In genomic region chr6:14889698-14890593, GRCh38 we compare ENCODE assay signal across 21 cellular contexts.
DNase-seq lines count a peak whose midpoint lies in the region; ATAC-seq, FAIRE-seq and TF ChIP-seq lines count a peak whose summit lies in the region.
"Had no signal": no experiment of that assay in that cellular context is flagged by ENCODE, and none has a peak within 500 bp of the region (broad histone marks: within the 10 kb centered on the region; RNA-seq: fewer than 3 reads in every experiment).

No MANE protein-coding gene starts in this region.

- H2AFZ ChIP-seq in H1 (ENCODE audit: low read length), result no peak overlapping the region

- H3K4ac ChIP-seq in H1 (replicated peaks; ENCODE audit: insufficient read length, low read depth, low read length), result no peak overlapping the region

- no peak overlapping the region for H4K8ac ChIP-seq in H1 (ENCODE audit: extremely low read depth, insufficient read depth, low read length)

- H2BK20ac ChIP-seq in H1 (ENCODE audit: low read length), result no peak overlapping the region; the same call in 1 of the 2 replicates

- TF ChIP-seq CTCF in H1 (IDR thresholded peaks at IDR 0.05; ENCODE audit: control extremely low read depth in 1 of 3, insufficient read depth in 1 of 3, low read depth in 1 of 3, low read length in 3 of 3) (no peak), gastrocnemius medialis (IDR thresholded peaks at IDR 0.05 in 4 of 5, conservative IDR thresholded peaks at IDR 0.05 in 1 of 5) (no peak), coronary artery (IDR thresholded peaks at IDR 0.05) (no peak)

- ATAC-seq in gastrocnemius medialis (no peak), HG03457 (IDR thresholded peaks at IDR 0.05; ENCODE audit: unreplicated experiment) (no peak)

- intact Hi-C loops in gastrocnemius medialis (cut with DNase I; ENCODE audit: low total_unique reads), result loop anchor here (5.0 to 10.0 kb wide), 2 partner anchors 545 to 607 kb away; no protein-coding TSS in a partner anchor

- POLR2A ChIA-PET in HEK293T (lab: Yijun Ruan, JAX) (no interaction called here), H1 (lab: Charles Lee; ENCODE audit: partially characterized antibody) (interaction anchor here (0.6 to 1.2 kb wide), 2 partner anchors 13 to 276 kb away, joined by 3 to 4 read pairs; no protein-coding TSS in a partner anchor)

- 93% methylated on average over 17 of the region's 17 CpGs; no CpG with 5 or more reads in 1 of the 2 experiments for WGBS in H1 (ENCODE audit: extremely low coverage in 1 of 2, insufficient coverage in 1 of 2, insufficient read length in 1 of 2, insufficient replicate concordance in 2 of 2, low coverage in 1 of 2, low lambda C conversion rate in 2 of 2, missing lambda C conversion rate in 1 of 2), 2 experiments

- peaks cover 0 to 3% (median 1%) of the 10 kb centered on the region in 4 experiments; a peak in 1 of 8 replicates for H3K36me3 ChIP-seq in H1 (ENCODE audit: control insufficient read depth in 2 of 4, insufficient read depth in 4 of 4, low read length in 3 of 4)
- no peaks in the 10 kb centered on the region for H3K36me3 ChIP-seq in gastrocnemius medialis
- H3K36me3 ChIP-seq: SJSA1, spleen, thoracic aorta had no signal

- no peak for TF ChIP-seq POLR2A in H1 (IDR thresholded peaks at IDR 0.05; ENCODE audit: control extremely low read depth in 1 of 2, low read depth in 2 of 2, low read length in 2 of 2)
- no peak for TF ChIP-seq POLR2A in gastrocnemius medialis (IDR thresholded peaks at IDR 0.05)

- TF ChIP-seq EP300 in H1 (IDR thresholded peaks at IDR 0.05; ENCODE audit: borderline replicate concordance in 1 of 2, low read depth in 2 of 2, low read length in 2 of 2), result no peak

- no peaks in the 10 kb centered on the region for H3K23me2 ChIP-seq in H1 (ENCODE audit: low read depth, low read length)

- H3K18ac ChIP-seq in H1 (ENCODE audit: extremely low read depth, low read length), result no peak overlapping the region

- peaks cover 14 to 15% of the 10 kb centered on the region in 2 experiments for H3K9me3 ChIP-seq in H1 (ENCODE audit: insufficient read depth in 2 of 2, low read depth in 1 of 2, low read length in 1 of 2)
- no peaks in the 10 kb centered on the region for H3K9me3 ChIP-seq in gastrocnemius medialis
- H3K9me3 ChIP-seq: thoracic aorta had no signal

- H3K14ac ChIP-seq in H1 (ENCODE audit: insufficient read length), result no peak overlapping the region

- no peak overlapping the region for H3K23ac ChIP-seq in H1 (ENCODE audit: insufficient read length)

- no peak overlapping the region for H3K4me3 ChIP-seq in H1 (ENCODE audit: extremely low read depth in 1 of 4, insufficient read depth in 2 of 4, low read depth in 3 of 4, low read length in 4 of 4)
- H3K4me3 ChIP-seq in gastrocnemius medialis, result no peak overlapping the region
- H3K4me3 ChIP-seq in coronary artery, result no peak overlapping the region
- H3K4me3 ChIP-seq: lung, SJSA1, spleen, thoracic aorta had no signal

- peaks cover 12% of the 10 kb centered on the region for H3K79me1 ChIP-seq in H1 (ENCODE audit: low read depth, low read length)

- no peak overlapping the region for H2BK12ac ChIP-seq in H1 (ENCODE audit: low read depth, low read length)

- no peak overlapping the region for H4K5ac ChIP-seq in H1 (ENCODE audit: insufficient read length, low read depth, low read length)

- FAIRE-seq in H1 (lab: Jason Lieb, UNC), result no peak

- no peak overlapping the region for H2BK120ac ChIP-seq in H1 (replicated peaks; ENCODE audit: low read depth, low read length)

- H4K20me1 ChIP-seq in H1 (replicated peaks in 1 of 2; ENCODE audit: control insufficient read depth in 1 of 2, insufficient read depth in 2 of 2, low read length in 2 of 2), result no peaks in the 10 kb centered on the region

- DNase-seq in HEK293T (ENCODE audit: extremely low spot score), result no peak
- DNase-seq in MV-4-11 (lab: John Stamatoyannopoulos, UW), result peak; percentile 38
- DNase-seq in H1 (ENCODE audit: low read depth in 1 of 2, low spot score in 2 of 2), result no peak
- DNase-seq in gastrocnemius medialis, result no peak
- DNase-seq in NCI-H82 (lab: John Stamatoyannopoulos, UW), result no peak
- no peak for DNase-seq in coronary artery (ENCODE audit: low spot score)
- DNase-seq: activated CD4-positive, CD25-positive, alpha-beta regulatory T cell treated with anti-CD3 and anti-CD28 coated beads, Interleukin-2, amount 50 U/mL, for 72 hours; activated effector memory CD4-positive, alpha-beta T cell treated with anti-CD3 and anti-CD28 coated beads, Interleukin-2, amount 50 U/mL, for 16 hours; C1 segment of cervical spinal cord; DMS53; effector memory CD4-positive, alpha-beta T cell; naive B cell; NCI-H1092; NCI-H2081; NCI-H524; spleen; T-helper 2 cell had no signal

- in situ Hi-C loops in gastrocnemius medialis (cut with MboI; ENCODE audit: low sequenced_read_pairs in 4 of 4), result loop anchor here in 2 of 4 donors (5.0 to 25.0 kb wide), 4 partner anchors 147 to 597 kb away; partner anchors contain the start of gene JARID2 (in 1 of the 2)

- CTCF ChIA-PET in HEK293T (lab: Yijun Ruan, JAX), result interaction anchor here (0.6 to 0.7 kb wide), 2 partner anchors 490 to 623 kb away, joined by 3 read pairs; no protein-coding TSS in a partner anchor
- CTCF ChIA-PET in H1 (lab: Charles Lee; ENCODE audit: partially characterized antibody), result interaction anchor here (0.5 to 1.6 kb wide), 2 partner anchors 51 to 101 kb away, joined by 3 to 5 read pairs; no protein-coding TSS in a partner anchor

- no peaks in the 10 kb centered on the region for H3K27me3 ChIP-seq in H1 (replicated peaks in 1 of 4; ENCODE audit: control insufficient read depth in 3 of 4, extremely low read depth in 1 of 4, insufficient read depth in 3 of 4, low read length in 3 of 4)
- H3K27me3 ChIP-seq in gastrocnemius medialis, result no peaks in the 10 kb centered on the region
- H3K27me3 ChIP-seq: SJSA1, spleen had no signal

- H3K4me1 ChIP-seq in H1 (replicated peaks in 1 of 4; ENCODE audit: control insufficient read depth in 3 of 4, insufficient read depth in 4 of 4, low read length in 3 of 4) (no peaks in the 10 kb centered on the region), gastrocnemius medialis (peaks cover 17 to 26% of the 10 kb centered on the region in 2 donors)
- H3K4me1 ChIP-seq: SJSA1 had no signal

- no peak overlapping the region for H4K91ac ChIP-seq in H1 (replicated peaks; ENCODE audit: insufficient read length, low read length)

- peaks cover 3% of the 10 kb centered on the region in 2 experiments; a peak in 2 of 4 replicates for H3K79me2 ChIP-seq in H1 (ENCODE audit: control insufficient read depth in 1 of 2, insufficient read depth in 2 of 2, low read length in 2 of 2)

- H3K9ac ChIP-seq in H1 (replicated peaks in 1 of 4; ENCODE audit: extremely low read depth in 1 of 4, low read depth in 3 of 4, low read length in 3 of 4), result no peak overlapping the region

- no peak overlapping the region for H2BK5ac ChIP-seq in H1 (ENCODE audit: low read depth, low read length)

- 0 out of 2 replicates have a peak overlapping the region, but pooled peaks have one; percentile 55 for H2AK5ac ChIP-seq in H1 (ENCODE audit: low read depth, low read length)

- H3K27ac ChIP-seq in H1 (ENCODE audit: low read depth, low read length) (no peak overlapping the region), gastrocnemius medialis (peak overlapping the region; percentile 84 to 89 (median 86)), coronary artery (no peak overlapping the region)
- H3K27ac ChIP-seq: SJSA1, thoracic aorta had no signal

- no peak overlapping the region for H3K56ac ChIP-seq in H1 (replicated peaks; ENCODE audit: insufficient read length, low read depth, low read length)

- no peak for TF ChIP-seq RAD21 in H1 (IDR thresholded peaks at IDR 0.05 in 1 of 2, conservative IDR thresholded peaks at IDR 0.05 in 1 of 2; ENCODE audit: low read depth in 2 of 2, low read length in 2 of 2)

- no peak overlapping the region for H2BK15ac ChIP-seq in H1 (ENCODE audit: low read length)

- no peak overlapping the region for H3K4me2 ChIP-seq in H1 (ENCODE audit: insufficient read depth in 1 of 2, low read depth in 2 of 2, low read length in 2 of 2)

TF ChIP-seq in HEK293T, 16 proteins besides CTCF, POLR2A, EP300 and RAD21:
- no peak for TF ChIP-seq NFRKB (IDR thresholded peaks at IDR 0.05)
- TF ChIP-seq BHLHE40 (IDR thresholded peaks at IDR 0.05; ENCODE audit: borderline replicate concordance), result no peak
- TF ChIP-seq ARNT (IDR thresholded peaks at IDR 0.05), result no peak
- TF ChIP-seq FOXK2 (IDR thresholded peaks at IDR 0.05), result no peak
- 0 out of 2 replicates have a peak, but pooled peaks have one; percentile 13 for TF ChIP-seq L3MBTL2 (conservative IDR thresholded peaks at IDR 0.05)
- TF ChIP-seq TARDBP (IDR thresholded peaks at IDR 0.05), result no peak
- no peak for TF ChIP-seq HDGF (IDR thresholded peaks at IDR 0.05; ENCODE audit: borderline replicate concordance)

TF ChIP-seq in H1, 55 proteins besides CTCF, POLR2A, EP300 and RAD21:
- TF ChIP-seq HDAC2 (IDR thresholded peaks at IDR 0.05; ENCODE audit: borderline replicate concordance in 1 of 2, low read depth in 2 of 2, low read length in 2 of 2) (no peak), ATF3 (IDR thresholded peaks at IDR 0.05; ENCODE audit: insufficient read depth, low read depth, low read length) (no peak)

Comparison
In these comparisons a context has a peak if more than half of its experiments do, and no peak if none do; other contexts are left out.
1. H3K27ac ChIP-seq: peak in gastrocnemius medialis (4 of 4); none in H1 (single experiment) and coronary artery (0 of 2).